In genomic region chr11:65982824-65983588, GRCh38 we compare ENCODE assay signal across 1 cellular context.
TF ChIP-seq lines count a peak whose summit lies in the region.

No MANE protein-coding gene starts in this region.

TF ChIP-seq in H1, 55 proteins besides CTCF, POLR2A, EP300 and RAD21:
- TF ChIP-seq SIN3A (conservative IDR thresholded peaks at IDR 0.05 in 1 of 2, IDR thresholded peaks at IDR 0.05 in 1 of 2; ENCODE audit: low read depth in 1 of 2, low read length in 2 of 2) (no peak), USF2 (IDR thresholded peaks at IDR 0.05; ENCODE audit: low read length) (no peak), POLR2AphosphoS5 (IDR thresholded peaks at IDR 0.05; ENCODE audit: low read depth, low read length) (no peak), SRF (IDR thresholded peaks at IDR 0.05; ENCODE audit: low read depth, low read length) (no peak), SUZ12 (IDR thresholded peaks at IDR 0.05; ENCODE audit: low read length) (no peak), TAF7 (optimal IDR thresholded peaks at IDR 0.05; ENCODE audit: borderline replicate concordance, low read depth, low read length) (no peak), MAFK (IDR thresholded peaks at IDR 0.05; ENCODE audit: low read depth, low read length) (no peak)
